12 cellular contexts compared by ENCODE assay signal in genomic region chr4:94126669-94127068, GRCh38.
A peak's percentile ranks its signal among the peaks of the same experiment; 100 is the strongest.
DNase-seq lines count a peak whose midpoint lies in the region; ATAC-seq, FAIRE-seq and TF ChIP-seq lines count a peak whose summit lies in the region.
"Had no signal": no experiment of that assay in that cellular context is flagged by ENCODE, and none has a peak within 500 bp of the region (broad histone marks: within the 10 kb centered on the region; RNA-seq: fewer than 3 reads in every experiment).

No MANE protein-coding gene starts in this region.

- no peak overlapping the region for H3K4me2 ChIP-seq in K562 (ENCODE audit: insufficient read depth, low read length)

- in situ Hi-C loops in K562 (cut with MboI), result no loop called here

- H3K4me3 ChIP-seq in K562, result no peak overlapping the region
- H3K4me3 ChIP-seq: coronary artery had no signal

- H3K4me1 ChIP-seq in K562 (replicated peaks in 1 of 2; ENCODE audit: control insufficient read depth in 2 of 2, insufficient read depth in 2 of 2, low read length in 2 of 2), result no peaks in the 10 kb centered on the region

- peak; percentile 23 to 42 (median 36); a peak in 3 of 6 replicates for TF ChIP-seq CTCF in K562 (IDR thresholded peaks at IDR 0.05 in 2 of 3, conservative IDR thresholded peaks at IDR 0.05 in 1 of 3; ENCODE audit: insufficient read depth in 2 of 3, low read depth in 1 of 3, low read length in 3 of 3)
- TF ChIP-seq CTCF in neural crest cell (conservative IDR thresholded peaks at IDR 0.05), result peak; percentile 55

- H3K27me3 Mint-ChIP-seq in neural crest cell (ENCODE audit: low read depth), result peaks cover 9% of the 10 kb centered on the region
- H3K27me3 Mint-ChIP-seq: stimulated activated naive CD8-positive, alpha-beta T cell treated with anti-CD3 and anti-CD28 coated beads, Interleukin-15, amount 100 ng/mL, for 72 hours had no signal

- H3K79me2 ChIP-seq in K562 (ENCODE audit: control insufficient read depth, insufficient read depth, low read length), result no peaks in the 10 kb centered on the region

- no peaks in the 10 kb centered on the region for H3K27me3 ChIP-seq in K562 (ENCODE audit: control insufficient read depth in 2 of 2, insufficient read depth in 2 of 2, low read length in 2 of 2)

- no peaks in the 10 kb centered on the region for H4K20me1 ChIP-seq in K562 (replicated peaks; ENCODE audit: control insufficient read depth, insufficient read depth, low read length)

- intact Hi-C loops in K562 (cut with micrococcal nuclease), result loop anchor here (1.0 to 10.0 kb wide), 3 partner anchors 122 to 335 kb away; no protein-coding TSS in a partner anchor

- no peaks in the 10 kb centered on the region for H3K9me1 ChIP-seq in K562 (ENCODE audit: control insufficient read depth, insufficient read depth, low read length)

- no peak overlapping the region for H3K27ac ChIP-seq in K562 (ENCODE audit: extremely low read depth, low read depth, low read length)
- H3K27ac ChIP-seq: coronary artery had no signal

- no peak overlapping the region for H3K4me3 Mint-ChIP-seq in neural crest cell
- H3K4me3 Mint-ChIP-seq: activated T-cell treated with anti-CD3 and anti-CD28 coated beads, Interleukin-2, amount 50 U/mL, for 4 hours; naive thymus-derived CD8-positive, alpha-beta T cell; stimulated activated naive CD8-positive, alpha-beta T cell treated with anti-CD3 and anti-CD28 coated beads, Interleukin-15, amount 100 ng/mL, for 72 hours had no signal

- H3K9me3 ChIP-seq in K562 (replicated peaks; ENCODE audit: control insufficient read depth, insufficient read depth, low read depth, low read length), result no peaks in the 10 kb centered on the region

- H3K9ac ChIP-seq in K562 (ENCODE audit: insufficient read depth in 1 of 2, low read depth in 2 of 2, low read length in 2 of 2), result no peak overlapping the region

- H3K36me3 ChIP-seq in K562 (ENCODE audit: control insufficient read depth, insufficient read depth, low read length), result no peaks in the 10 kb centered on the region

- no peaks in the 10 kb centered on the region for H3K9me3 Mint-ChIP-seq in neural crest cell
- H3K9me3 Mint-ChIP-seq: activated T-cell treated with anti-CD3 and anti-CD28 coated beads, Interleukin-2, amount 50 U/mL, for 4 hours; naive thymus-derived CD8-positive, alpha-beta T cell; stimulated activated naive CD8-positive, alpha-beta T cell treated with anti-CD3 and anti-CD28 coated beads, Interleukin-15, amount 100 ng/mL, for 72 hours had no signal

- FAIRE-seq in GM12891 (lab: Jason Lieb, UNC) (peak; percentile 31), K562 (lab: Jason Lieb, UNC) (peak; percentile 26)

- H3K27ac Mint-ChIP-seq in neural crest cell (ENCODE audit: unreplicated experiment), result no peak overlapping the region
- H3K27ac Mint-ChIP-seq: naive thymus-derived CD8-positive, alpha-beta T cell; stimulated activated naive CD8-positive, alpha-beta T cell treated with anti-CD3 and anti-CD28 coated beads, Interleukin-15, amount 100 ng/mL, for 72 hours had no signal

- TF ChIP-seq POLR2A in GM12891 (IDR thresholded peaks at IDR 0.05; ENCODE audit: low read depth, low read length), result no peak
- no peak for TF ChIP-seq POLR2A in K562 (conservative IDR thresholded peaks at IDR 0.05)

- TF ChIP-seq EP300 in K562 (IDR thresholded peaks at IDR 0.05; ENCODE audit: low read length), result no peak

- peak in 1 of 2 experiments; percentile 50; a peak in 2 of 4 replicates for TF ChIP-seq RAD21 in K562 (CRISPR knock-in tag; conservative IDR thresholded peaks at IDR 0.05 in 1 of 2, IDR thresholded peaks at IDR 0.05 in 1 of 2)

- no peaks in the 10 kb centered on the region for H3K4me1 Mint-ChIP-seq in neural crest cell
- H3K4me1 Mint-ChIP-seq: naive thymus-derived CD8-positive, alpha-beta T cell; stimulated activated naive CD8-positive, alpha-beta T cell treated with anti-CD3 and anti-CD28 coated beads, Interleukin-15, amount 100 ng/mL, for 72 hours had no signal

- H2AFZ ChIP-seq in K562 (ENCODE audit: low read depth, low read length), result no peak overlapping the region

- CTCF ChIA-PET in K562 (lab: Yijun Ruan, JAX; ENCODE audit: low intra/inter-chr PET ratio), result interaction anchor here (1.1 kb wide), 1 partner anchor 335 kb away, joined by 3 read pairs; no protein-coding TSS in a partner anchor

- H3K36me3 Mint-ChIP-seq in neural crest cell (ENCODE audit: low read depth), result no peaks in the 10 kb centered on the region
- H3K36me3 Mint-ChIP-seq: naive thymus-derived CD8-positive, alpha-beta T cell had no signal

- no peak for DNase-seq in GM12891 (ENCODE audit: insufficient read length, low spot score)
- peak; percentile 19 for DNase-seq in NCI-H446 treated with DMSO at 0.1 percent for 48 hours (lab: John Stamatoyannopoulos, UW)
- DNase-seq in K562 (ENCODE audit: extremely low read depth in 1 of 4, low spot score in 3 of 4), result no peak
- DNase-seq in neural crest cell (ENCODE audit: low read depth, low spot score), result no peak
- DNase-seq in NCI-H2029 (lab: John Stamatoyannopoulos, UW), result no peak
- no peak for DNase-seq in left lobe of liver (ENCODE audit: low spot score)
- no peak for DNase-seq in activated CD8-positive, alpha-beta memory T cell treated with anti-CD3 and anti-CD28 coated beads for 24 hours
- DNase-seq: activated T-cell treated with anti-CD3 and anti-CD28 coated beads, Interleukin-2, amount 50 U/mL, for 4 hours; GF-D8; naive thymus-derived CD8-positive, alpha-beta T cell; stimulated activated naive CD8-positive, alpha-beta T cell treated with anti-CD3 and anti-CD28 coated beads, Interleukin-15, amount 100 ng/mL, for 72 hours had no signal

- POLR2A ChIA-PET in K562 (lab: Yijun Ruan, JAX), result no interaction called here

- BruUV-seq in K562 (replicated peaks; lab: Mats Ljungman, UMichigan), result no TSS peak

- ATAC-seq in K562 (peak; percentile 61; the same call in 2 of the 3 replicates), left lobe of liver (no peak)
- ATAC-seq: activated T-cell treated with anti-CD3 and anti-CD28 coated beads, Interleukin-2, amount 50 U/mL, for 4 hours; naive thymus-derived CD8-positive, alpha-beta T cell; stimulated activated naive CD8-positive, alpha-beta T cell treated with anti-CD3 and anti-CD28 coated beads, Interleukin-15, amount 100 ng/mL, for 72 hours had no signal

- whole genome bisulfite sequencing in K562 (ENCODE audit: insufficient coverage, low coverage, missing lambda C conversion rate), result 1% methylated on average over 4 of the region's 4 CpGs

TF ChIP-seq in GM12891, 5 proteins besides CTCF, POLR2A, EP300 and RAD21:
- no peak for TF ChIP-seq POLR2AphosphoS5 (IDR thresholded peaks at IDR 0.05; ENCODE audit: low read depth, low read length)
- no peak for TF ChIP-seq POU2F2 (IDR thresholded peaks at IDR 0.05; ENCODE audit: low read depth, low read length)
- no peak for TF ChIP-seq SPI1 (IDR thresholded peaks at IDR 0.05; ENCODE audit: low read depth, low read length)
- TF ChIP-seq TAF1 (IDR thresholded peaks at IDR 0.05; ENCODE audit: low read depth, low read length), result no peak
- TF ChIP-seq PAX5 (IDR thresholded peaks at IDR 0.05; ENCODE audit: insufficient read depth, low read length, severe bottlenecking), result no peak

TF ChIP-seq in K562, 482 proteins besides CTCF, POLR2A, EP300 and RAD21 (continues in another document):
- TF ChIP-seq E2F3 (CRISPR knock-in tag; IDR thresholded peaks at IDR 0.05), result no peak
- TF ChIP-seq SOX6 (IDR thresholded peaks at IDR 0.05), result no peak
- TF ChIP-seq POLR2B (IDR thresholded peaks at IDR 0.05; ENCODE audit: low read depth, partially characterized antibody), result no peak
- TF ChIP-seq PURB (CRISPR knock-in tag; IDR thresholded peaks at IDR 0.05; ENCODE audit: low read depth), result no peak
